Comparison of ENCODE assay signal across 8 cellular contexts in the genomic region with DNA sequence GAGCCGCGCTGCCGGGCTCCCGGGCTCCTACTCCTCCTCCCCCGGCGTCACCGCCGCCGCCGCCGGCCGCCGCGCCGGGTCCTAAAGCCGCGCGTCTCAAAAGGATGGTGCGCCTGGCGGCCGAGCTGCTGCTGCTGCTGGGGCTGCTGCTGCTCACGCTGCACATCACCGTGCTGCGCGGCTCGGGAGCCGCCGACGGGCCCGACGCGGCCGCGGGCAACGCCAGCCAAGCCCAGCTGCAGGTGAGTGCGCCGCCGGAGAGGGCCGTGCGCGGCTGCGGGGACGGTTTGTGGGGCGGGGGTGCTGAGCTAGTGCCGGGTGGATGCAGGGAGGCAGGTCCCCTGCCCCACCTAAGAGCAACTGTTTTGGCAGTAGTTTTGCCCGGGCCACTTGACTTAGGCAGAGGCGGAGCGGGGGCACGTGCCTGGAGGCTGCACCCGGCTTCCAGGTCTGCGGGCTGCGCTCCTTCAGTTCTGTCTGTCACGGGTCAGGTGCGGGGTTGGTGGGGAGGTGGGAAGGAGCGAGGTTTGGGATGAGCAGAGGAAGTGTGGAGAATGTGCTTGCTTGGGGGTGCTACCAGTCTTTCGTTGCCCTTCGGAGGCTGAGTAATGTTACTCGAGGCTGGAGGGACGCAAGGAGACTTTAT. TPM values are rescaled to one million over a fixed set of nuclear protein-coding genes. Genes with fewer than 3 reads are reported as not detected.
DNase-seq lines count a peak whose midpoint lies in the region; ATAC-seq and TF ChIP-seq lines count a peak whose summit lies in the region.

No MANE protein-coding gene starts in this region.

- DNase-seq in DMS79 treated with DMSO at 0.1 percent for 48 hours (lab: John Stamatoyannopoulos, UW) (peak; percentile 48), IMR-90 (peak; percentile 43), T-helper 17 cell (peak; percentile 32 to 67 (median 47)), astrocyte of the spinal cord (ENCODE audit: low read depth, low spot score) (peak; percentile 63), SKM-1 treated with dmso at 0.1 percent for 144 hours (lab: John Stamatoyannopoulos, UW; ENCODE audit: unreplicated experiment) (no peak)

- H2BK5ac ChIP-seq in IMR-90 (ENCODE audit: low read depth, low read length, poor library complexity, severe bottlenecking): no peak overlapping the region

- no peak overlapping the region for H4K91ac ChIP-seq in IMR-90 (ENCODE audit: insufficient read depth, low read depth, low read length)

- POLR2A ChIA-PET in IMR-90 (lab: Charles Lee; ENCODE audit: unreplicated experiment): no interaction called here

- intact Hi-C loops in IMR-90 (cut with micrococcal nuclease): no loop called here

- H3K36me3 ChIP-seq in IMR-90 (ENCODE audit: control insufficient read depth, insufficient read depth, low read length) (no peaks in the 10 kb centered on the region), iPS-18a (ENCODE audit: control insufficient read depth, low read depth, low read length) (no peaks in the 10 kb centered on the region), skeletal muscle satellite cell (ENCODE audit: insufficient read depth, low read length) (no peaks in the 10 kb centered on the region)

- peak; percentile 80 for ATAC-seq in GM21528 (IDR thresholded peaks at IDR 0.05; ENCODE audit: low FRiP score, unreplicated experiment)
- peak; percentile 94 for ATAC-seq in IMR-90 (ENCODE audit: low read depth)
- peak; percentile 87 for ATAC-seq in T-helper 17 cell

- CTCF ChIA-PET in IMR-90 (lab: Yijun Ruan, JAX): no interaction called here

- H2BK15ac ChIP-seq in IMR-90 (ENCODE audit: low read depth, low read length): no peak overlapping the region

- H3K36me3 Mint-ChIP-seq in T-helper 17 cell (ENCODE audit: low read depth): no peaks in the 10 kb centered on the region

- H3K4me1 Mint-ChIP-seq in T-helper 17 cell: peaks cover 15% of the 10 kb centered on the region

- 0 out of 2 replicates have a peak, but pooled peaks cover 2% of the 10 kb centered on the region for H3K9me3 ChIP-seq in IMR-90 (ENCODE audit: control insufficient read depth, insufficient read depth, low read length)
- no peaks in the 10 kb centered on the region for H3K9me3 ChIP-seq in T-helper 17 cell (ENCODE audit: control insufficient read depth, low read length, poor library complexity, severe bottlenecking)
- no peaks in the 10 kb centered on the region for H3K9me3 ChIP-seq in iPS-18a (ENCODE audit: control insufficient read depth, low read depth, low read length)
- H3K9me3 ChIP-seq in skeletal muscle satellite cell (replicated peaks; ENCODE audit: low read length): no peaks in the 10 kb centered on the region

- peak overlapping the region; percentile 80 for H3K27ac Mint-ChIP-seq in T-helper 17 cell

- TF ChIP-seq CTCF in IMR-90 (conservative IDR thresholded peaks at IDR 0.05; ENCODE audit: low read depth, low read length): no peak
- TF ChIP-seq CTCF in astrocyte of the spinal cord (IDR thresholded peaks at IDR 0.05; ENCODE audit: low read depth, low read length): no peak

- H3K79me1 ChIP-seq in IMR-90 (ENCODE audit: low read depth in 1 of 2, low read length in 2 of 2): no peaks in the 10 kb centered on the region

- no peak for TF ChIP-seq RAD21 in IMR-90 (IDR thresholded peaks at IDR 0.05; ENCODE audit: low read length)

- no peak overlapping the region for H3K23ac ChIP-seq in IMR-90 (ENCODE audit: low read depth, low read length)

- peak overlapping the region; percentile 24 for H2AFZ ChIP-seq in IMR-90 (replicated peaks; ENCODE audit: low read length, poor library complexity)

- no peak overlapping the region for H3K18ac ChIP-seq in IMR-90 (ENCODE audit: low read depth, low read length)

- no peak for TF ChIP-seq POLR2A in IMR-90 (IDR thresholded peaks at IDR 0.05; ENCODE audit: low read depth, low read length)

- H3K9ac ChIP-seq in IMR-90 (ENCODE audit: low read depth, low read length) (no peak overlapping the region), iPS-18a (ENCODE audit: low read length) (no peak overlapping the region), skeletal muscle satellite cell (ENCODE audit: low read depth, low read length) (no peak overlapping the region)

- in situ Hi-C loops in IMR-90 (cut with MboI; ENCODE audit: low sequenced_read_pairs): no loop called here
- in situ Hi-C loops in astrocyte of the spinal cord (cut with HindIII; ENCODE audit: low sequenced_read_pairs): no loop called here

- H3K9me1 ChIP-seq in IMR-90 (ENCODE audit: insufficient read depth, low read length): no peaks in the 10 kb centered on the region

- no peak overlapping the region for H2AK5ac ChIP-seq in IMR-90 (ENCODE audit: low read depth, low read length)

- no peaks in the 10 kb centered on the region; the same call in 1 of the 2 replicates for H3K4me1 ChIP-seq in IMR-90 (ENCODE audit: control insufficient read depth, insufficient read depth, low read length)
- peaks cover 14% of the 10 kb centered on the region for H3K4me1 ChIP-seq in iPS-18a (ENCODE audit: control insufficient read depth, low read depth, low read length)
- peaks cover 18% of the 10 kb centered on the region for H3K4me1 ChIP-seq in skeletal muscle satellite cell (ENCODE audit: control insufficient read depth, insufficient read depth, low read length)

- H3K4ac ChIP-seq in IMR-90 (ENCODE audit: low read depth, low read length): no peak overlapping the region

- dilution Hi-C loops in IMR-90 (cut with HindIII; ENCODE audit: low sequenced_read_pairs, unreplicated experiment): no loop called here

- no peak overlapping the region for H2BK120ac ChIP-seq in IMR-90 (ENCODE audit: low read depth, low read length)

- H4K5ac ChIP-seq in IMR-90 (ENCODE audit: low read depth, low read length): no peak overlapping the region

- H3K4me2 ChIP-seq in IMR-90 (ENCODE audit: low read depth, low read length) (peak overlapping the region; percentile 39; the same call in 1 of the 2 replicates), skeletal muscle satellite cell (ENCODE audit: low read length) (peak overlapping the region; percentile 98)

- peaks cover 27% of the 10 kb centered on the region for H3K27me3 Mint-ChIP-seq in T-helper 17 cell

- H3K4me3 Mint-ChIP-seq in T-helper 17 cell: peak overlapping the region; percentile 90

- H3K14ac ChIP-seq in IMR-90 (replicated peaks; ENCODE audit: low read depth, low read length): no peak overlapping the region

- peak overlapping the region; percentile 90 for H2AK9ac ChIP-seq in IMR-90 (replicated peaks; ENCODE audit: low read depth, low read length, poor library complexity)

- no peak overlapping the region for H2BK20ac ChIP-seq in IMR-90 (ENCODE audit: low read depth, low read length)

- no TSS peak for BruUV-seq in IMR-90 (replicated peaks; lab: Mats Ljungman, UMichigan)

- H3K4me3 ChIP-seq in IMR-90 (ENCODE audit: insufficient read depth, low read depth, low read length): peak overlapping the region; percentile 34
- peak overlapping the region; percentile 7 for H3K4me3 ChIP-seq in astrocyte of the spinal cord (ENCODE audit: low read depth, low read length)
- H3K4me3 ChIP-seq in iPS-18a (ENCODE audit: low read length): peak overlapping the region; percentile 68
- peak overlapping the region; percentile 78 for H3K4me3 ChIP-seq in skeletal muscle satellite cell (ENCODE audit: low read length)

- H3K27me3 ChIP-seq in IMR-90 (ENCODE audit: control insufficient read depth, insufficient read depth, low read length) (peaks cover 47% of the 10 kb centered on the region), iPS-18a (ENCODE audit: control insufficient read depth, insufficient read depth, low read length) (peaks cover 69% of the 10 kb centered on the region), skeletal muscle satellite cell (ENCODE audit: control insufficient read depth, insufficient read depth, low read length) (peaks cover 54% of the 10 kb centered on the region)

- H3K27ac ChIP-seq in IMR-90 (ENCODE audit: insufficient read depth, low read length) (no peak overlapping the region), iPS-18a (ENCODE audit: low read length) (no peak overlapping the region)

- H4K20me1 ChIP-seq in IMR-90 (ENCODE audit: insufficient read depth, low read length): no peaks in the 10 kb centered on the region

- no peak overlapping the region for H3K56ac ChIP-seq in IMR-90 (ENCODE audit: extremely low read depth, insufficient read depth, low read length)

- WGBS in IMR-90 (ENCODE audit: extremely low coverage in 2 of 2, insufficient read length in 1 of 2), 2 experiments: 0% methylated on average over 30 of the region's 59 CpGs; no CpG with 5 or more reads in 1 of the 2 experiments

- no peak overlapping the region for H4K8ac ChIP-seq in IMR-90 (ENCODE audit: low read depth in 2 of 2, low read length in 2 of 2)

TF ChIP-seq in IMR-90, 13 proteins besides CTCF, POLR2A, EP300 and RAD21:
- TF ChIP-seq, protein P1, sequence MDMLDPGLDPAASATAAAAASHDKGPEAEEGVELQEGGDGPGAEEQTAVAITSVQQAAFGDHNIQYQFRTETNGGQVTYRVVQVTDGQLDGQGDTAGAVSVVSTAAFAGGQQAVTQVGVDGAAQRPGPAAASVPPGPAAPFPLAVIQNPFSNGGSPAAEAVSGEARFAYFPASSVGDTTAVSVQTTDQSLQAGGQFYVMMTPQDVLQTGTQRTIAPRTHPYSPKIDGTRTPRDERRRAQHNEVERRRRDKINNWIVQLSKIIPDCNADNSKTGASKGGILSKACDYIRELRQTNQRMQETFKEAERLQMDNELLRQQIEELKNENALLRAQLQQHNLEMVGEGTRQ (IDR thresholded peaks at IDR 0.05; ENCODE audit: low read depth, low read length): no peak
- peak; percentile 10; the same call in 1 of the 2 replicates for TF ChIP-seq MAZ (IDR thresholded peaks at IDR 0.05; ENCODE audit: borderline replicate concordance, low read depth, low read length)
TF ChIP-seq in IMR-90: peak in this region for 1.

RNA-seq across cellular contexts. Expression of a gene that starts 0.7 kb away (rescaled TPM):
- total RNA-seq in IMR-90 (2012; rRNA removed) (not detected in 2 replicates), T-helper 17 cell (1 to 10 TPM; 3.2 to 7.8 TPM)
- 0.03 TPM in 1 of 2 replicates, not detected in the other for polyA plus RNA-seq in IMR-90 (2012; rRNA removed)
- polyA plus RNA-seq in IMR-90 (2012; cell fraction: cytosol; rRNA removed): 0.06 TPM in 1 of 2 replicates, not detected in the other
- polyA plus RNA-seq in IMR-90 (2012; cell fraction: nucleus; rRNA removed; ENCODE audit: low replicate concordance): 0.02 TPM in 1 of 2 replicates, not detected in the other
- 0.51 and 0.87 TPM in 2 replicates for total RNA-seq in skeletal muscle satellite cell (2012; rRNA removed)

Comparison
In these comparisons a context has a peak if more than half of its experiments do, and no peak if none do; other contexts are left out.
1. H3K4me3 ChIP-seq: peak in every context shown above with its lines; median percentile 78 in skeletal muscle satellite cell; 68 in iPS-18a; 34 in IMR-90; 7 in astrocyte of the spinal cord.